In genomic region chr20:62623488-62624324, GRCh38 we compare ENCODE assay signal across 1 cellular context.
TF ChIP-seq lines count a peak whose summit lies in the region.

No MANE protein-coding gene starts in this region.

TF ChIP-seq in HepG2, 621 proteins besides CTCF, POLR2A, EP300 and RAD21 (continued from another document and continues in another):
- peak; percentile 87 for TF ChIP-seq SNAPC4 (CRISPR knock-in tag; IDR thresholded peaks at IDR 0.05)
- TF ChIP-seq PRDM4 (CRISPR knock-in tag; IDR thresholded peaks at IDR 0.05; ENCODE audit: borderline replicate concordance) = no peak
- TF ChIP-seq ZMYM4 (CRISPR knock-in tag; IDR thresholded peaks at IDR 0.05) = peak; percentile 40
- peak; percentile 48; the same call in 1 of the 2 replicates for TF ChIP-seq ZNF766 (CRISPR knock-in tag; IDR thresholded peaks at IDR 0.05; ENCODE audit: borderline replicate concordance)
- peak; percentile 81 for TF ChIP-seq ETV5 (CRISPR knock-in tag; IDR thresholded peaks at IDR 0.05; ENCODE audit: borderline replicate concordance)
- TF ChIP-seq NBN (conservative IDR thresholded peaks at IDR 0.05) = no peak
- TF ChIP-seq ZNF619 (CRISPR knock-in tag; IDR thresholded peaks at IDR 0.05) = peak; percentile 96
- peak; percentile 62; the same call in 1 of the 2 replicates for TF ChIP-seq ONECUT2 (CRISPR knock-in tag; IDR thresholded peaks at IDR 0.05)
- peak; percentile 53; the same call in 1 of the 2 replicates for TF ChIP-seq NFKB2 (CRISPR knock-in tag; IDR thresholded peaks at IDR 0.05; ENCODE audit: borderline replicate concordance)
- peak; percentile 57 for TF ChIP-seq HDAC1 (CRISPR knock-in tag; IDR thresholded peaks at IDR 0.05)
- TF ChIP-seq SIN3A (IDR thresholded peaks at IDR 0.05; ENCODE audit: borderline replicate concordance, low read depth, low read length) = peak; percentile 73; the same call in 1 of the 2 replicates
- peak; percentile 78 for TF ChIP-seq YEATS4 (CRISPR knock-in tag; IDR thresholded peaks at IDR 0.05; ENCODE audit: borderline replicate concordance)
- peak; percentile 94; the same call in 1 of the 2 replicates for TF ChIP-seq ZNF350 (CRISPR knock-in tag; IDR thresholded peaks at IDR 0.05; ENCODE audit: borderline replicate concordance, low read depth)
- peak; percentile 54; the same call in 1 of the 2 replicates for TF ChIP-seq MIER2 (CRISPR knock-in tag; IDR thresholded peaks at IDR 0.05)
- TF ChIP-seq MTA3 (CRISPR knock-in tag; IDR thresholded peaks at IDR 0.05) = no peak
- TF ChIP-seq ZNF777 (CRISPR knock-in tag; IDR thresholded peaks at IDR 0.05) = peak; percentile 67
- peak; percentile 58; the same call in 1 of the 2 replicates for TF ChIP-seq RERE (CRISPR knock-in tag; IDR thresholded peaks at IDR 0.05; ENCODE audit: low read depth)
- no peak for TF ChIP-seq POLR2AphosphoS2 (IDR thresholded peaks at IDR 0.05; ENCODE audit: low read depth, low read length)
- 0 out of 2 replicates have a peak, but pooled peaks have one; percentile 55 for TF ChIP-seq ZFYVE20 (CRISPR knock-in tag; IDR thresholded peaks at IDR 0.05; ENCODE audit: borderline replicate concordance, low read depth)
- TF ChIP-seq TEAD3 (CRISPR knock-in tag; optimal IDR thresholded peaks at IDR 0.05; ENCODE audit: borderline replicate concordance) = peak; percentile 87
- peak; percentile 2 for TF ChIP-seq PHF5A (CRISPR knock-in tag; IDR thresholded peaks at IDR 0.05; ENCODE audit: low read depth, unreplicated experiment)
- TF ChIP-seq PAWR (CRISPR knock-in tag; IDR thresholded peaks at IDR 0.05; ENCODE audit: borderline replicate concordance) = peak; percentile 49; the same call in 1 of the 2 replicates
- peak; percentile 62; the same call in 1 of the 2 replicates for TF ChIP-seq KDM5B (CRISPR knock-in tag; IDR thresholded peaks at IDR 0.05; ENCODE audit: borderline replicate concordance)
- TF ChIP-seq U2AF2 (IDR thresholded peaks at IDR 0.05; ENCODE audit: low read depth, low read length) = no peak
- peak; percentile 63 for TF ChIP-seq BCL6 (CRISPR knock-in tag; IDR thresholded peaks at IDR 0.05)
- peak; percentile 85; the same call in 1 of the 2 replicates for TF ChIP-seq ZNF713 (CRISPR knock-in tag; IDR thresholded peaks at IDR 0.05)
- peak; percentile 74 for TF ChIP-seq TFDP1 (CRISPR knock-in tag; IDR thresholded peaks at IDR 0.05; ENCODE audit: borderline replicate concordance)
- TF ChIP-seq ZNF124 (CRISPR knock-in tag; IDR thresholded peaks at IDR 0.05) = peak; percentile 81; the same call in 1 of the 2 replicates
- TF ChIP-seq ZNF256 (CRISPR knock-in tag; conservative IDR thresholded peaks at IDR 0.05) = peak; percentile 60; the same call in 1 of the 2 replicates
- peak; percentile 55; the same call in 1 of the 2 replicates for TF ChIP-seq ZNF264 (CRISPR knock-in tag; IDR thresholded peaks at IDR 0.05)
- TF ChIP-seq ZBTB7B (CRISPR knock-in tag; IDR thresholded peaks at IDR 0.05) = peak; percentile 97
- 0 out of 2 replicates have a peak, but pooled peaks have one; percentile 49 for TF ChIP-seq CAMTA2 (CRISPR knock-in tag; IDR thresholded peaks at IDR 0.05; ENCODE audit: borderline replicate concordance)
- TF ChIP-seq ZNF101 (CRISPR knock-in tag; IDR thresholded peaks at IDR 0.05; ENCODE audit: borderline replicate concordance, low read depth) = 0 out of 2 replicates have a peak, but pooled peaks have one; percentile 44
- TF ChIP-seq ZNF576 (CRISPR knock-in tag; IDR thresholded peaks at IDR 0.05) = no peak; the same call in none of the 2 replicates
- TF ChIP-seq THRA (CRISPR knock-in tag; IDR thresholded peaks at IDR 0.05; ENCODE audit: borderline replicate concordance) = peak; percentile 87
- peak; percentile 12 for TF ChIP-seq GATAD1 (CRISPR knock-in tag; IDR thresholded peaks at IDR 0.05)
- TF ChIP-seq MYPOP (CRISPR knock-in tag; IDR thresholded peaks at IDR 0.05) = peak; percentile 51; the same call in 1 of the 2 replicates
- TF ChIP-seq ZBTB38 (CRISPR knock-in tag; IDR thresholded peaks at IDR 0.05) = peak; percentile 13; the same call in 1 of the 2 replicates
